10 cellular contexts compared by ENCODE assay signal in the genomic region with DNA sequence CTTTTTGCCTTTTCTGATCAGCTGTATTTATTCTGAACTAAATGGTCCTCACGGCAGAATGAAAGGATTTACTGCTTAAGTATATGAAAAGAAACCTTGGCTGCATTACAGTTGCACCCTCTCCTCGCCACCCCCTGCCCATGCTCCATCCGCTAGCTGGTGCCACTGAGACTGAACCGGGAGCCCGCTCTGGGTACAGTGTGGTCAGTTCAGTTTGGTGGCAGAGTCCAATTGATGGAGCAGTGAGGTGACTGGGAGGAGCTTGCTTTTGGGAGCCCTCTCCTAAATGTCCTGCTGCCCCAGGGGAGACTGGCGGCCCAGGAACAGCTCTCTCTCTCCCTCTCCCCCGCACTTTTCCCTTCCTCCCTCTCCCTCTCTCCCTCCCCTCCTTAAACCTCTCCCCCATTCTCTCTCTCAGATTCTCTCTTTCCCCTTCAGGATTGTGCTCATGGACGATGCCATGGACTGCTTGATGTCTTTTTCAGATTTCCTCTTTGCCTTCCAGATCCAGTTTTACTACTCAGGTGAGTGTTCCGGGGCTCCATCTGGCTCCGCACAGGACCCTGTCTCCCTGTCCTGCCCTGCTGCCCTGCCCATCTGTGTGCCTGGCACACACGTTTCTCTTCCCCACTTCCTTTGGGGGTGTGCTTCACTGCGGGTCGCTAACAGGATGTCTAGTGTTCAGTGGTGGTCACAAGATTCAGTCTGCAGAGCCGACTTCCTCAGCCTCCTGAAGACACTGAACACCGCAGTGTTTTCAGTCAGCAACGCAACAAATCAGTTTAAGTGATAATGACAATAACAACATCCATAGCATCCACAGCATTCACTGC. TPM values are rescaled to one million over a fixed set of nuclear protein-coding genes. Genes with fewer than 3 reads are reported as not detected.
A peak's percentile ranks its signal among the peaks of the same experiment; 100 is the strongest.
DNase-seq lines count a peak whose midpoint lies in the region; ATAC-seq lines count a peak whose summit lies in the region.
"Had no signal": no experiment of that assay in that cellular context is flagged by ENCODE, and none has a peak within 500 bp of the region (broad histone marks: within the 10 kb centered on the region; RNA-seq: fewer than 3 reads in every experiment).

No MANE protein-coding gene starts in this region.

- intact Hi-C loops in activated CD4-positive, alpha-beta T cell treated with anti-CD3 and anti-CD28 coated beads for 36 hours (cut with DNase I, micrococcal nuclease): no loop called here

- H3K9me3 Mint-ChIP-seq in activated CD4-positive, alpha-beta T cell treated with anti-CD3 and anti-CD28 coated beads for 36 hours (ENCODE audit: low read depth): no peaks in the 10 kb centered on the region
- no peaks in the 10 kb centered on the region for H3K9me3 Mint-ChIP-seq in stimulated activated naive B cell treated with anti-CD40 and anti-IgM and Interleukin-4, amounts not matched to agents 10 μg/mL and 1 μg/mL and 100 μg/mL, for 72 hours

- H3K27me3 Mint-ChIP-seq in activated CD4-positive, alpha-beta T cell treated with anti-CD3 and anti-CD28 coated beads for 36 hours: no peaks in the 10 kb centered on the region
- no peaks in the 10 kb centered on the region for H3K27me3 Mint-ChIP-seq in stimulated activated naive B cell treated with anti-CD40 and anti-IgM and Interleukin-4, amounts not matched to agents 10 μg/mL and 1 μg/mL and 100 μg/mL, for 72 hours

- H3K4me1 Mint-ChIP-seq in activated CD4-positive, alpha-beta T cell treated with anti-CD3 and anti-CD28 coated beads for 36 hours: peaks cover 26% of the 10 kb centered on the region
- peaks cover 19 to 29% of the 10 kb centered on the region in 2 donors for H3K4me1 Mint-ChIP-seq in stimulated activated naive B cell treated with anti-CD40 and anti-IgM and Interleukin-4, amounts not matched to agents 10 μg/mL and 1 μg/mL and 100 μg/mL, for 72 hours

- no peak for DNase-seq in activated CD4-positive, alpha-beta T cell treated with anti-CD3 and anti-CD28 coated beads for 36 hours
- no peak for DNase-seq in activated CD4-positive, alpha-beta T cell treated with anti-CD3 and anti-CD28 coated beads for 4 hours
- DNase-seq in SK-MEL-5 (ENCODE audit: low read depth, low spot score) (peak; percentile 91), cerebellar cortex (ENCODE audit: low spot score) (peak; percentile 84)
- no peak for DNase-seq in stimulated activated naive B cell treated with anti-CD40 and anti-IgM and Interleukin-4, amounts not matched to agents 10 μg/mL and 1 μg/mL and 100 μg/mL, for 72 hours
- DNase-seq: DMS153 had no signal

- POLR2A ChIA-PET in activated CD4-positive, alpha-beta T cell treated with anti-CD3 and anti-CD28 coated beads for 36 hours (lab: Charles Lee): interaction anchor here (0.6 to 1.0 kb wide), 3 partner anchors 60 to 238 kb away, joined by 3 to 4 read pairs (median 3); a partner anchor contains a TSS

- H3K36me3 Mint-ChIP-seq in activated CD4-positive, alpha-beta T cell treated with anti-CD3 and anti-CD28 coated beads for 36 hours (ENCODE audit: low read depth): no peaks in the 10 kb centered on the region
- H3K36me3 Mint-ChIP-seq in stimulated activated naive B cell treated with anti-CD40 and anti-IgM and Interleukin-4, amounts not matched to agents 10 μg/mL and 1 μg/mL and 100 μg/mL, for 72 hours: peaks cover 17 to 49% of the 10 kb centered on the region in 2 donors

- peak overlapping the region; percentile 16 for H3K27ac Mint-ChIP-seq in activated CD4-positive, alpha-beta T cell treated with anti-CD3 and anti-CD28 coated beads for 36 hours
- H3K27ac Mint-ChIP-seq in stimulated activated naive B cell treated with anti-CD40 and anti-IgM and Interleukin-4, amounts not matched to agents 10 μg/mL and 1 μg/mL and 100 μg/mL, for 72 hours: peak overlapping the region; percentile 1

- in situ Hi-C loops in SK-MEL-5 (cut with HindIII; ENCODE audit: low pct_unique_long_range_greater_than_20kb, low sequenced_read_pairs): no loop called here

- peak; percentile 45 for ATAC-seq in activated CD4-positive, alpha-beta T cell treated with anti-CD3 and anti-CD28 coated beads for 36 hours
- ATAC-seq in stimulated activated naive B cell treated with anti-CD40 and anti-IgM and Interleukin-4, amounts not matched to agents 10 μg/mL and 1 μg/mL and 100 μg/mL, for 72 hours (replicated peaks): peak; percentile 45 to 49
- ATAC-seq in GM21526 (IDR thresholded peaks at IDR 0.05; ENCODE audit: low FRiP score, unreplicated experiment): no peak
- ATAC-seq in HG03139 (IDR thresholded peaks at IDR 0.05; ENCODE audit: unreplicated experiment): no peak
- ATAC-seq in HG03439 (IDR thresholded peaks at IDR 0.05; ENCODE audit: unreplicated experiment): no peak
- ATAC-seq: HCT116 had no signal

- CTCF ChIA-PET in activated CD4-positive, alpha-beta T cell treated with anti-CD3 and anti-CD28 coated beads for 36 hours (lab: Charles Lee): interaction anchor here (0.6 to 3.3 kb wide), 16 partner anchors 8 to 678 kb away, joined by 3 to 23 read pairs (median 3); a partner anchor contains a TSS

- no peak overlapping the region for H3K4me3 Mint-ChIP-seq in activated CD4-positive, alpha-beta T cell treated with anti-CD3 and anti-CD28 coated beads for 36 hours
- H3K4me3 Mint-ChIP-seq in stimulated activated naive B cell treated with anti-CD40 and anti-IgM and Interleukin-4, amounts not matched to agents 10 μg/mL and 1 μg/mL and 100 μg/mL, for 72 hours: no peak overlapping the region

RNA-seq across cellular contexts. Expression of a gene that starts 21.7 kb away (rescaled TPM):
- total RNA-seq in activated CD4-positive, alpha-beta T cell treated with anti-CD3 and anti-CD28 coated beads for 36 hours: 10 to 100 TPM; 74.9 to 76.5 TPM
- 61.7 and 62.9 TPM in 2 replicates for total RNA-seq in SK-MEL-5 (2014; rRNA removed; shearing (Covaris generic))
- 72.4 and 84.8 TPM in 2 replicates for polyA plus RNA-seq in SK-MEL-5 (2015; cell fraction: cytosol; rRNA removed)
- polyA plus RNA-seq in SK-MEL-5 (2015; cell fraction: nucleus; rRNA removed): 120 and 134 TPM in 2 replicates

RNA-seq across cellular contexts. Expression of a gene that starts 31.3 kb away (rescaled TPM):
- total RNA-seq in activated CD4-positive, alpha-beta T cell treated with anti-CD3 and anti-CD28 coated beads for 36 hours: 1 to 10 TPM; 4.1 to 5.9 TPM
- 33.7 and 36.3 TPM in 2 replicates for total RNA-seq in SK-MEL-5 (2014; rRNA removed; shearing (Covaris generic))
- polyA plus RNA-seq in SK-MEL-5 (2015; cell fraction: cytosol; rRNA removed): 36.3 and 38.0 TPM in 2 replicates
- 39.0 and 43.5 TPM in 2 replicates for polyA plus RNA-seq in SK-MEL-5 (2015; cell fraction: nucleus; rRNA removed)

RNA-seq across cellular contexts. Expression of a gene that starts 59.8 kb away (rescaled TPM):
- 100 to 1,000 TPM; 159 to 178 TPM for total RNA-seq in activated CD4-positive, alpha-beta T cell treated with anti-CD3 and anti-CD28 coated beads for 36 hours
- total RNA-seq in SK-MEL-5 (2014; rRNA removed; shearing (Covaris generic)): 56.7 and 62.4 TPM in 2 replicates
- polyA plus RNA-seq in SK-MEL-5 (2015; cell fraction: cytosol; rRNA removed): 51.3 and 52.7 TPM in 2 replicates
- polyA plus RNA-seq in SK-MEL-5 (2015; cell fraction: nucleus; rRNA removed): 228 and 248 TPM in 2 replicates

Comparison
In these comparisons a context has a peak if more than half of its experiments do, and no peak if none do; other contexts are left out.
1. ATAC-seq: peak in activated CD4-positive, alpha-beta T cell treated with anti-CD3 and anti-CD28 coated beads for 36 hours (single experiment) and stimulated activated naive B cell treated with anti-CD40 and anti-IgM and Interleukin-4, amounts not matched to agents 10 μg/mL and 1 μg/mL and 100 μg/mL, for 72 hours (2 of 2); none in GM21526 (single experiment), HG03139 (single experiment) and HG03439 (single experiment).
2. DNase-seq: peak in SK-MEL-5 (single experiment) and cerebellar cortex (single experiment); none in activated CD4-positive, alpha-beta T cell treated with anti-CD3 and anti-CD28 coated beads for 36 hours (single experiment), activated CD4-positive, alpha-beta T cell treated with anti-CD3 and anti-CD28 coated beads for 4 hours (0 of 2) and stimulated activated naive B cell treated with anti-CD40 and anti-IgM and Interleukin-4, amounts not matched to agents 10 μg/mL and 1 μg/mL and 100 μg/mL, for 72 hours (single experiment).